Comparison of ENCODE assay signal across 9 cellular contexts in genomic region chr11:30960387-30960992, GRCh38.
DNase-seq lines count a peak whose midpoint lies in the region; ATAC-seq and TF ChIP-seq lines count a peak whose summit lies in the region.
"Had no signal": no experiment of that assay in that cellular context is flagged by ENCODE, and none has a peak within 500 bp of the region (broad histone marks: within the 10 kb centered on the region; RNA-seq: fewer than 3 reads in every experiment).

No MANE protein-coding gene starts in this region.

- H3K27me3 ChIP-seq in effector memory CD4-positive, alpha-beta T cell (replicated peaks; ENCODE audit: control insufficient read depth, insufficient read depth, low read length, poor library complexity, severe bottlenecking), result no peaks in the 10 kb centered on the region

- peak; percentile 47 for DNase-seq in NCI-H1694 (lab: John Stamatoyannopoulos, UW)
- peak; percentile 72 for DNase-seq in astrocyte of the hippocampus (ENCODE audit: low read depth, low spot score)
- peak; percentile 35 for DNase-seq in midbrain (lab: John Stamatoyannopoulos, UW)
- DNase-seq in stimulated activated CD4-positive, alpha-beta T cell treated with anti-CD3 and anti-CD28 coated beads, Interleukin-1b, Interleukin-23, amount 100 ng/mL, for 48 hours, result no peak
- DNase-seq in mesenteric fat pad (ENCODE audit: low spot score), result no peak
- DNase-seq in effector memory CD4-positive, alpha-beta T cell, result no peak
- DNase-seq: naive B cell had no signal

- no peak for ATAC-seq in HG03354 (IDR thresholded peaks at IDR 0.05; ENCODE audit: poor library complexity, severe bottlenecking, unreplicated experiment)

- H3K27ac ChIP-seq in effector memory CD4-positive, alpha-beta T cell (ENCODE audit: insufficient read depth, low read length, poor library complexity, severe bottlenecking), result no peak overlapping the region

- no peaks in the 10 kb centered on the region for H3K9me3 ChIP-seq in effector memory CD4-positive, alpha-beta T cell (ENCODE audit: control insufficient read depth, low read length)

- TF ChIP-seq CTCF in GM12875 (IDR thresholded peaks at IDR 0.05; ENCODE audit: borderline replicate concordance, insufficient read depth, low read depth, low read length), result peak; percentile 17; the same call in 1 of the 2 replicates

- no peaks in the 10 kb centered on the region for H3K4me1 ChIP-seq in effector memory CD4-positive, alpha-beta T cell (ENCODE audit: control insufficient read depth, insufficient read depth, low read length, poor library complexity, severe bottlenecking)

- H3K36me3 ChIP-seq in effector memory CD4-positive, alpha-beta T cell (ENCODE audit: control insufficient read depth, insufficient read depth, low read length), result no peaks in the 10 kb centered on the region

- H3K4me3 ChIP-seq in GM12875 (ENCODE audit: low read depth, low read length), result no peak overlapping the region
- H3K4me3 ChIP-seq in effector memory CD4-positive, alpha-beta T cell (ENCODE audit: insufficient read depth, low read depth, low read length, poor library complexity, severe bottlenecking), result no peak overlapping the region

Comparison
In these comparisons a context has a peak if more than half of its experiments do, and no peak if none do; other contexts are left out.
1. DNase-seq: peak in NCI-H1694 (single experiment), astrocyte of the hippocampus (single experiment) and midbrain (single experiment); none in stimulated activated CD4-positive, alpha-beta T cell treated with anti-CD3 and anti-CD28 coated beads, Interleukin-1b, Interleukin-23, amount 100 ng/mL, for 48 hours (single experiment), mesenteric fat pad (single experiment) and effector memory CD4-positive, alpha-beta T cell (0 of 3).